ENCODE assay signal across 1 cellular context in genomic region chr22:40982482-40983385, GRCh38.
TF ChIP-seq lines count a peak whose summit lies in the region.

No MANE protein-coding gene starts in this region.

TF ChIP-seq in IMR-90, 13 proteins besides CTCF, POLR2A, EP300 and RAD21 (continued from another document):
- TF ChIP-seq MAFK (IDR thresholded peaks at IDR 0.05; ENCODE audit: low read depth, low read length): no peak
- no peak for TF ChIP-seq RCOR1 (IDR thresholded peaks at IDR 0.05; ENCODE audit: insufficient replicate concordance, low read length)
- no peak for TF ChIP-seq MAZ (IDR thresholded peaks at IDR 0.05; ENCODE audit: borderline replicate concordance, low read depth, low read length)
- TF ChIP-seq NFE2L2 (IDR thresholded peaks at IDR 0.05; ENCODE audit: low read depth, low read length): no peak
- TF ChIP-seq MXI1 (IDR thresholded peaks at IDR 0.05; ENCODE audit: borderline replicate concordance, low read depth, low read length): no peak
- no peak for TF ChIP-seq BHLHE40 (IDR thresholded peaks at IDR 0.05; ENCODE audit: low read depth, low read length)
- no peak for TF ChIP-seq RFX5 (IDR thresholded peaks at IDR 0.05; ENCODE audit: low read depth, low read length)
TF ChIP-seq in IMR-90: peak in this region for 0.
